ENCODE assay signal across 10 cellular contexts in the genomic region with DNA sequence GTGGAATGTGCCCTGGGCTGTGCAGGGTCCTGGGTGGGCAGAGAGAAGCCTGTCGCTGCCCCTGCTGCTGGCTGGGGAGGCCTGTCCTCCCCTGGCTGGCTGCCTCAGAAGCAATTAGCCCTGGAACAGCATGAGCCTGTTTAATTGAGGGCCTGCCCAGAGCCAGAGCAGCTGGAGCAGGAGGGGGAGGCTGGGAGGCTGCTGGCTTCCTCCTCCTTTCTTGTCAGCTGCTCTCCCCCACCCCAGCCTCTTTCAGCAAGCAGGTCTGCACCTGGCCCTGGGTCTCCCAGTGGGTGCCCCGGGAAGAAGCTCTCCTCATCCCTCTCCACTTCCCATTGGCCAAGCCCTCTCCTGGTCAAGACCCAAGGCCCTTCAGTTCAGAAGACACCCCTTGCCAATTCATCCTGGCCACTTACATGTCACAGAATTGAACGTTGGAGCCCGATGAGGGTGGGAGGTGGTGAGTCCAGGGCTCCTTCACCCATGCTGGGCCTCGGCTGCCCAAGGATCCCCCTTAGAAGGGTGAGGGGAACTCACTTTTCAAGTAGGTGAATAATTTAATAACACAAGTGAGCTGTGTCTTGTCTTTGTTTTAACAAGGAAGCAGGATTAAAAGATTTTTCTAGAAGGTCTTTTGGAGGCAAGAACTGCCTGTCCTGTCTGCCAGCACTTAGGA. TPM values are rescaled to one million over a fixed set of nuclear protein-coding genes. Genes with fewer than 3 reads are reported as not detected.
DNase-seq lines count a peak whose midpoint lies in the region; ATAC-seq and TF ChIP-seq lines count a peak whose summit lies in the region.
"Had no signal": no experiment of that assay in that cellular context is flagged by ENCODE, and none has a peak within 500 bp of the region (broad histone marks: within the 10 kb centered on the region; RNA-seq: fewer than 3 reads in every experiment).

No MANE protein-coding gene starts in this region.

- TF ChIP-seq CTCF in WERI-Rb-1 (IDR thresholded peaks at IDR 0.05; ENCODE audit: low read depth, low read length) = 0 out of 2 replicates have a peak, but pooled peaks have one; percentile 2

- no peak overlapping the region for H3K4me3 Mint-ChIP-seq in CD4-positive, CD25-positive, alpha-beta regulatory T cell

- no peak for ATAC-seq in CD4-positive, CD25-positive, alpha-beta regulatory T cell (ENCODE audit: low read depth in 2 of 2)
- ATAC-seq in HG03280 (IDR thresholded peaks at IDR 0.05; ENCODE audit: unreplicated experiment) = no peak
- no peak for ATAC-seq in GM19395 (IDR thresholded peaks at IDR 0.05; ENCODE audit: unreplicated experiment)

- H3K36me3 ChIP-seq in CD4-positive, CD25-positive, alpha-beta regulatory T cell (ENCODE audit: control insufficient read depth, insufficient read depth, low read length) = peaks cover 30% of the 10 kb centered on the region
- H3K36me3 ChIP-seq in WERI-Rb-1 = peaks cover 40% of the 10 kb centered on the region

- no peaks in the 10 kb centered on the region for H3K27me3 ChIP-seq in CD4-positive, CD25-positive, alpha-beta regulatory T cell (ENCODE audit: control insufficient read depth, insufficient read depth, low read length)
- H3K27me3 ChIP-seq in WERI-Rb-1 (ENCODE audit: insufficient read depth, low read depth, severe bottlenecking) = no peaks in the 10 kb centered on the region

- peak overlapping the region in 2 of 3 donors; percentile 20 to 45 for H3K27ac Mint-ChIP-seq in CD4-positive, CD25-positive, alpha-beta regulatory T cell

- H3K9me3 Mint-ChIP-seq in CD4-positive, CD25-positive, alpha-beta regulatory T cell = peaks cover 0 to 3% (median 0%) of the 10 kb centered on the region in 7 donors

- H3K9me3 ChIP-seq in CD4-positive, CD25-positive, alpha-beta regulatory T cell (ENCODE audit: control insufficient read depth in 2 of 2, low read length in 2 of 2) = no peaks in the 10 kb centered on the region
- H3K9me3 ChIP-seq in WERI-Rb-1 (ENCODE audit: severe bottlenecking) = no peaks in the 10 kb centered on the region

- H3K27ac ChIP-seq in CD4-positive, CD25-positive, alpha-beta regulatory T cell (ENCODE audit: insufficient read depth, low read length, poor library complexity, severe bottlenecking) = no peak overlapping the region
- H3K27ac ChIP-seq in WERI-Rb-1 = peak overlapping the region; percentile 36

- peaks cover 8% of the 10 kb centered on the region for H3K4me1 ChIP-seq in CD4-positive, CD25-positive, alpha-beta regulatory T cell (ENCODE audit: control insufficient read depth, insufficient read depth, low read length, poor library complexity, severe bottlenecking)

- peaks cover 0 to 9% (median 7%) of the 10 kb centered on the region in 4 donors for H3K4me1 Mint-ChIP-seq in CD4-positive, CD25-positive, alpha-beta regulatory T cell

- DNase-seq in CD4-positive, CD25-positive, alpha-beta regulatory T cell = no peak
- DNase-seq in NCI-H2029 (lab: John Stamatoyannopoulos, UW) = peak; percentile 53
- peak; percentile 55 for DNase-seq in WERI-Rb-1
- DNase-seq in medulla oblongata (ENCODE audit: extremely low spot score) = peak; percentile 81
- DNase-seq in mesenteric fat pad (ENCODE audit: low spot score) = no peak
- no peak for DNase-seq in GF-D8 (lab: John Stamatoyannopoulos, UW)
- DNase-seq: stimulated activated CD4-positive, alpha-beta T cell treated with anti-CD3 and anti-CD28 coated beads, Interleukin-4, amount 100 ng/mL, for 4 hours had no signal

- H3K4me3 ChIP-seq in CD4-positive, CD25-positive, alpha-beta regulatory T cell (ENCODE audit: low read depth, low read length) = no peak overlapping the region
- no peak overlapping the region for H3K4me3 ChIP-seq in WERI-Rb-1 (ENCODE audit: low read depth, low read length)

- peaks cover 20% of the 10 kb centered on the region for H3K36me3 Mint-ChIP-seq in CD4-positive, CD25-positive, alpha-beta regulatory T cell

- peaks cover 8% of the 10 kb centered on the region for H3K27me3 Mint-ChIP-seq in CD4-positive, CD25-positive, alpha-beta regulatory T cell

RNA-seq across cellular contexts. Expression of gene AMPD2, which starts 13.2 kb away (rescaled TPM):
- 203 TPM for total RNA-seq in CD4-positive, CD25-positive, alpha-beta regulatory T cell
- 10 to 100 TPM; 23.3 to 30.9 (median 26.7) TPM for polyA plus RNA-seq in CD4-positive, CD25-positive, alpha-beta regulatory T cell
- total RNA-seq in mesenteric fat pad = 63.1 TPM

RNA-seq across cellular contexts. Expression of gene GNAT2, which starts 13.4 kb away (rescaled TPM):
- total RNA-seq in CD4-positive, CD25-positive, alpha-beta regulatory T cell = not detected
- polyA plus RNA-seq in CD4-positive, CD25-positive, alpha-beta regulatory T cell = under 1 TPM in 1 of 4 donors, not detected in 3; 0.40 TPM
- not detected for total RNA-seq in mesenteric fat pad
- total RNA-seq: mononuclear cell had no signal

RNA-seq across cellular contexts. Expression of gene GSTM4, which starts 23.1 kb away (rescaled TPM):
- total RNA-seq in CD4-positive, CD25-positive, alpha-beta regulatory T cell = 14.4 TPM
- polyA plus RNA-seq in CD4-positive, CD25-positive, alpha-beta regulatory T cell = 10 to 100 TPM in 3 of 4 donors, 1 to 10 TPM in 1; 2.2 to 31.4 (median 17.6) TPM
- total RNA-seq in mesenteric fat pad = 22.6 TPM

RNA-seq across cellular contexts. Expression of gene GSTM2, which starts 35.0 kb away (rescaled TPM):
- total RNA-seq in CD4-positive, CD25-positive, alpha-beta regulatory T cell = 36.2 TPM
- polyA plus RNA-seq in CD4-positive, CD25-positive, alpha-beta regulatory T cell = 10 to 100 TPM in 2 of 4 donors, 1 to 10 TPM in 2; 8.0 to 11.9 (median 10.4) TPM
- 51.2 TPM for total RNA-seq in mesenteric fat pad

RNA-seq across cellular contexts. Expression of gene GSTM1, which starts 54.8 kb away (rescaled TPM):
- total RNA-seq in CD4-positive, CD25-positive, alpha-beta regulatory T cell = 18.7 TPM
- polyA plus RNA-seq in CD4-positive, CD25-positive, alpha-beta regulatory T cell = 100 to 1,000 TPM in 1 of 4 donors, 10 to 100 TPM in 2, not detected in 1; 38.8 to 123 (median 53.4) TPM
- total RNA-seq in mesenteric fat pad = not detected
- total RNA-seq: mononuclear cell had no signal

Comparison
In these comparisons a context has a peak if more than half of its experiments do, and no peak if none do; other contexts are left out.
1. DNase-seq: peak in NCI-H2029 (single experiment), WERI-Rb-1 (single experiment) and medulla oblongata (single experiment); none in CD4-positive, CD25-positive, alpha-beta regulatory T cell (0 of 3), mesenteric fat pad (single experiment) and GF-D8 (single experiment).